Comparison of ENCODE assay signal across 14 cellular contexts in the genomic region with DNA sequence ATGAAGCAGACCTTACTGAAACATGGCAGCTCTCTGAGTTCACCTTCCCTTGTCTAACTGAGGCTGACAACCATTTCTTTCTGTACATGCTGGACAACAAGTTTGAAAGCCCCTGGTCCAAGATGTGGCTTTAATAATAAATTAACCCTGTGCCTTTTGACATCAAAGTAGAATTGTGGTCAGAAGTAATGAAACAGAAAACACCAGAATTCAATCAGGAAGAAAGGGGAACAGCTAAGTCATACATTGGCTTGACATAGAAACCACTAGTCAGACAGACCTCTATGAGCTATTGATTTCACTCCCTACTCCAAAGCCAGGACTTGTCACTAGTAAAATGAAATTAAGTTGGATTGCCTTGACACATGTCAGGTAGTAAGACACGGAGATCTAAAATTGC.
DNase-seq lines count a peak whose midpoint lies in the region; ATAC-seq lines count a peak whose summit lies in the region.
"Had no signal": no experiment of that assay in that cellular context is flagged by ENCODE, and none has a peak within 500 bp of the region (broad histone marks: within the 10 kb centered on the region; RNA-seq: fewer than 3 reads in every experiment).

No MANE protein-coding gene starts in this region.

- DNase-seq in dermis blood vessel endothelial cell, result no peak
- no peak for DNase-seq in HT-29 (ENCODE audit: low spot score)
- no peak for DNase-seq in C1 segment of cervical spinal cord (lab: John Stamatoyannopoulos, UW)
- no peak for DNase-seq in stimulated activated CD4-positive, alpha-beta T cell treated with anti-CD3 and anti-CD28 coated beads, Interleukin-15, amount 100 ng/mL, for 24 hours
- DNase-seq: amniotic stem cell, IMR-90, left cardiac atrium, NCI-H2081, PC-3, T-helper 2 cell had no signal

- peak; percentile 90 for ATAC-seq in GM18511 (IDR thresholded peaks at IDR 0.05; ENCODE audit: unreplicated experiment)
- ATAC-seq in GM19468 (IDR thresholded peaks at IDR 0.05; ENCODE audit: extremely low read depth, unreplicated experiment), result peak; percentile 82
- ATAC-seq in HG02884 (IDR thresholded peaks at IDR 0.05; ENCODE audit: unreplicated experiment), result peak; percentile 87
- ATAC-seq in HG03520 (IDR thresholded peaks at IDR 0.05; ENCODE audit: unreplicated experiment), result peak; percentile 81
- ATAC-seq: left cardiac atrium, PC-3 had no signal
